ENCODE assay signal across 24 cellular contexts in the genomic region with DNA sequence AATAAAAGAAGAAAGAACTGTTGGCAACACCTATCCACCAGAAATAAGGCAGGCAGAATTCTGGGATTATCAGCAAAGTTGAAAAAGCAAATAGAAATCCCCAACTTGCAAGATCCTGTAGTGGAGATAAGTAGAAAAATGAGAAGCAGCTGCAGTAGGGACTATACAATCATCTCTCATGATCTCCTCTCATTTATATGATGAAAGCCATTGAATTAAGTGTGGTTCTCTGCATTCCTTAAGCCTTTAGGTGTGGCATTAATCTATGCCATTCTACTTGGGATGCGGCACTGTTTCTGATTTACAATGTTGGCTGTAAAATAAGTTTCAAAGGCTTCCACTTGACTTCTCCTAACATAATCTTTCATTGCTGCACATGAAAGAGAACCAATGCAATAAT.
DNase-seq lines count a peak whose midpoint lies in the region; TF ChIP-seq lines count a peak whose summit lies in the region.
"Had no signal": no experiment of that assay in that cellular context is flagged by ENCODE, and none has a peak within 500 bp of the region (broad histone marks: within the 10 kb centered on the region; RNA-seq: fewer than 3 reads in every experiment).

No MANE protein-coding gene starts in this region.

- TF ChIP-seq CTCF in mammary epithelial cell (conservative IDR thresholded peaks at IDR 0.05 in 1 of 2, IDR thresholded peaks at IDR 0.05 in 1 of 2; ENCODE audit: extremely low read depth in 1 of 2, insufficient read depth in 1 of 2, low read depth in 1 of 2, low read length in 2 of 2): no peak
- no peak for TF ChIP-seq CTCF in MCF 10A (IDR thresholded peaks at IDR 0.05; ENCODE audit: unreplicated experiment)

- H3K4me3 ChIP-seq in mammary epithelial cell (replicated peaks in 1 of 3; ENCODE audit: insufficient read depth in 1 of 3, low read depth in 2 of 3, low read length in 3 of 3) (no peak overlapping the region), neuron (ENCODE audit: low read length) (no peak overlapping the region)
- H3K4me3 ChIP-seq: A549, BLaER1, GM12878 had no signal

- H3K4me1 ChIP-seq in mammary epithelial cell (ENCODE audit: insufficient read depth, low read length): peaks cover 6% of the 10 kb centered on the region
- no peaks in the 10 kb centered on the region for H3K4me1 ChIP-seq in neuron (ENCODE audit: insufficient read depth, low read length)
- H3K4me1 ChIP-seq: A549, BE2C, BLaER1 had no signal

- H3K9ac ChIP-seq in mammary epithelial cell (ENCODE audit: insufficient read depth, low read length): no peak overlapping the region
- H3K9ac ChIP-seq: BLaER1 had no signal

- peaks cover 10% of the 10 kb centered on the region for H3K4me1 Mint-ChIP-seq in MCF 10A (ENCODE audit: insufficient read depth, unreplicated experiment)
- H3K4me1 Mint-ChIP-seq: CD14-positive monocyte; CD4-positive, alpha-beta memory T cell; CD4-positive, CD25-positive, alpha-beta regulatory T cell; CD8-positive, alpha-beta memory T cell had no signal

- no peak overlapping the region for H3K4me3 Mint-ChIP-seq in MCF 10A (ENCODE audit: unreplicated experiment)
- H3K4me3 Mint-ChIP-seq: CD14-positive monocyte; CD4-positive, alpha-beta memory T cell; CD4-positive, CD25-positive, alpha-beta regulatory T cell; CD8-positive, alpha-beta memory T cell had no signal

- no peaks in the 10 kb centered on the region for H3K36me3 Mint-ChIP-seq in MCF 10A (ENCODE audit: insufficient read depth, unreplicated experiment)
- H3K36me3 Mint-ChIP-seq: CD14-positive monocyte; CD4-positive, alpha-beta memory T cell; CD4-positive, CD25-positive, alpha-beta regulatory T cell; CD8-positive, alpha-beta memory T cell had no signal

- no peaks in the 10 kb centered on the region for H3K27me3 Mint-ChIP-seq in MCF 10A (ENCODE audit: insufficient read depth, unreplicated experiment)
- H3K27me3 Mint-ChIP-seq: CD4-positive, alpha-beta memory T cell; CD4-positive, CD25-positive, alpha-beta regulatory T cell; CD8-positive, alpha-beta memory T cell had no signal

- no peaks in the 10 kb centered on the region for H3K79me2 ChIP-seq in mammary epithelial cell (ENCODE audit: insufficient read depth, low read length)

- POLR2A ChIA-PET in MCF 10A (lab: Yijun Ruan, JAX): no interaction called here

- dilution Hi-C loops in mammary epithelial cell (cut with HindIII; ENCODE audit: low sequenced_read_pairs): no loop called here

- H3K9me3 ChIP-seq in mammary epithelial cell (replicated peaks; ENCODE audit: insufficient read depth, low read length) (no peaks in the 10 kb centered on the region), neuron (ENCODE audit: low read length) (no peaks in the 10 kb centered on the region)
- H3K9me3 ChIP-seq: A549, BE2C, BLaER1 had no signal

- H3K9me3 Mint-ChIP-seq in MCF 10A (ENCODE audit: unreplicated experiment): no peaks in the 10 kb centered on the region

- H3K36me3 ChIP-seq in mammary epithelial cell (ENCODE audit: insufficient read depth, low read length) (no peaks in the 10 kb centered on the region), neuron (ENCODE audit: insufficient read depth, low read length) (no peaks in the 10 kb centered on the region)
- H3K36me3 ChIP-seq: BE2C, BLaER1 had no signal

- no peak overlapping the region for H3K27ac Mint-ChIP-seq in MCF 10A (ENCODE audit: low read depth, unreplicated experiment)
- H3K27ac Mint-ChIP-seq: CD14-positive monocyte; CD4-positive, alpha-beta memory T cell; CD4-positive, CD25-positive, alpha-beta regulatory T cell; CD8-positive, alpha-beta memory T cell had no signal

- CTCF ChIA-PET in mammary epithelial cell (lab: Charles Lee; ENCODE audit: low non-redundant PET) (no interaction called here), MCF 10A (lab: Yijun Ruan, JAX) (no interaction called here)

- no peak overlapping the region for H3K4me2 ChIP-seq in mammary epithelial cell (ENCODE audit: insufficient read depth, low read depth, low read length)
- H3K4me2 ChIP-seq: A549, BLaER1 had no signal

- WGBS in mammary epithelial cell (ENCODE audit: low coverage, missing lambda C conversion rate): 11% methylated on average over 1 of the region's 1 CpG

- intact Hi-C loops in mammary epithelial cell (cut with micrococcal nuclease): no loop called here
- intact Hi-C loops in MCF 10A (cut with micrococcal nuclease): no loop called here

- in situ Hi-C loops in mammary epithelial cell (cut with MboI; ENCODE audit: low sequenced_read_pairs in 2 of 2): no loop called here

- no peak overlapping the region for H3K27ac ChIP-seq in mammary epithelial cell (ENCODE audit: insufficient read depth, low read depth, low read length)
- H3K27ac ChIP-seq: 22Rv1, A549, BLaER1 had no signal

- no peaks in the 10 kb centered on the region for H4K20me1 ChIP-seq in mammary epithelial cell (ENCODE audit: insufficient read depth, low read length)
- H4K20me1 ChIP-seq: BLaER1 had no signal

- peak; percentile 23 for DNase-seq in DMS 273 (lab: John Stamatoyannopoulos, UW; ENCODE audit: unreplicated experiment)
- no peak for DNase-seq in DMS 273 treated with DMSO at 0.1 percent for 48 hours (lab: John Stamatoyannopoulos, UW)
- no peak for DNase-seq in mammary epithelial cell
- DNase-seq in MCF 10A (ENCODE audit: unreplicated experiment): no peak
- peak; percentile 96 for DNase-seq in NCI-H446 treated with DMSO at 0.1 percent for 48 hours (lab: John Stamatoyannopoulos, UW)
- no peak for DNase-seq in NCI-H1092 (lab: John Stamatoyannopoulos, UW)
- no peak for DNase-seq in middle frontal gyrus (ENCODE audit: extremely low spot score, low spot score)
- DNase-seq: BE2C; CD4-positive, alpha-beta memory T cell; CD4-positive, CD25-positive, alpha-beta regulatory T cell; CD8-positive, alpha-beta memory T cell; COR-L47; DMS153; DMS53; DMS79; DND-41; EL; GDM1 had no signal

- BruUV-seq in mammary epithelial cell (replicated peaks; lab: Mats Ljungman, UMichigan) (no TSS peak), MCF 10A (replicated peaks; lab: Mats Ljungman, UMichigan) (no TSS peak)

- no peaks in the 10 kb centered on the region for H3K27me3 ChIP-seq in mammary epithelial cell (ENCODE audit: insufficient read depth, low read length)
- H3K27me3 ChIP-seq in neuron (ENCODE audit: insufficient read depth, low read length): no peaks in the 10 kb centered on the region
- H3K27me3 ChIP-seq: BE2C, BLaER1 had no signal

- H2AFZ ChIP-seq in mammary epithelial cell (ENCODE audit: low read depth, low read length) (peak overlapping the region; percentile 16), neuron (ENCODE audit: low read depth, low read length) (peak overlapping the region; percentile 12)

Comparison
In these comparisons a context has a peak if more than half of its experiments do, and no peak if none do; other contexts are left out.
1. DNase-seq: peak in DMS 273 (single experiment) and NCI-H446 treated with DMSO at 0.1 percent for 48 hours (single experiment); none in DMS 273 treated with DMSO at 0.1 percent for 48 hours (single experiment), mammary epithelial cell (single experiment), MCF 10A (single experiment), NCI-H1092 (single experiment) and middle frontal gyrus (single experiment).